ENCODE assay signal across 9 cellular contexts in genomic region chr14:44898547-44898946, GRCh38.
DNase-seq lines count a peak whose midpoint lies in the region; ATAC-seq lines count a peak whose summit lies in the region.
"Had no signal": no experiment of that assay in that cellular context is flagged by ENCODE, and none has a peak within 500 bp of the region (broad histone marks: within the 10 kb centered on the region; RNA-seq: fewer than 3 reads in every experiment).

No MANE protein-coding gene starts in this region.

- H3K4me3 ChIP-seq in iPS-15b (ENCODE audit: low read depth, low read length), result peak overlapping the region; percentile 75
- H3K4me3 ChIP-seq in stomach smooth muscle (ENCODE audit: low read length in 2 of 2), result peak overlapping the region; percentile 81 to 87

- H3K27ac Mint-ChIP-seq in T-helper 1 cell treated with Interleukin-12 subunit alpha and Interleukin-12 subunit beta and Interleukin-4 antibody, amounts not matched to agents 30 μg/mL and 1 μg/mL, for 36 hours, result no peak overlapping the region
- H3K27ac Mint-ChIP-seq in activated naive CD8-positive, alpha-beta T cell, result peak overlapping the region; percentile 58

- no peak overlapping the region for H3K27ac ChIP-seq in stomach smooth muscle (ENCODE audit: low read length)

- ATAC-seq in HG02571 (IDR thresholded peaks at IDR 0.05; ENCODE audit: unreplicated experiment), result no peak

- H3K27me3 Mint-ChIP-seq in T-helper 1 cell treated with Interleukin-12 subunit alpha and Interleukin-12 subunit beta and Interleukin-4 antibody, amounts not matched to agents 30 μg/mL and 1 μg/mL, for 36 hours (ENCODE audit: low read depth), result no peaks in the 10 kb centered on the region
- H3K27me3 Mint-ChIP-seq in activated naive CD8-positive, alpha-beta T cell, result no peaks in the 10 kb centered on the region

- H3K4me1 Mint-ChIP-seq in T-helper 1 cell treated with Interleukin-12 subunit alpha and Interleukin-12 subunit beta and Interleukin-4 antibody, amounts not matched to agents 30 μg/mL and 1 μg/mL, for 36 hours (ENCODE audit: low read depth), result peaks cover 7% of the 10 kb centered on the region
- peaks cover 23% of the 10 kb centered on the region for H3K4me1 Mint-ChIP-seq in activated naive CD8-positive, alpha-beta T cell (ENCODE audit: low read depth)

- peak overlapping the region; percentile 74 for H3K4me3 Mint-ChIP-seq in T-helper 1 cell treated with Interleukin-12 subunit alpha and Interleukin-12 subunit beta and Interleukin-4 antibody, amounts not matched to agents 30 μg/mL and 1 μg/mL, for 36 hours
- H3K4me3 Mint-ChIP-seq in activated naive CD8-positive, alpha-beta T cell, result peak overlapping the region; percentile 84

- no peak overlapping the region for H3K9ac ChIP-seq in iPS-15b (ENCODE audit: low read depth, low read length)
- peak overlapping the region; percentile 0 to 61 for H3K9ac ChIP-seq in stomach smooth muscle (ENCODE audit: low read length in 2 of 2)

- H3K9me3 Mint-ChIP-seq in T-helper 1 cell treated with Interleukin-12 subunit alpha and Interleukin-12 subunit beta and Interleukin-4 antibody, amounts not matched to agents 30 μg/mL and 1 μg/mL, for 36 hours, result peaks cover 4% of the 10 kb centered on the region
- no peaks in the 10 kb centered on the region for H3K9me3 Mint-ChIP-seq in activated naive CD8-positive, alpha-beta T cell (ENCODE audit: low read depth)

- H3K27me3 ChIP-seq in iPS-15b (ENCODE audit: control insufficient read depth, insufficient read depth, low read length) (no peaks in the 10 kb centered on the region), stomach smooth muscle (ENCODE audit: control insufficient read depth in 1 of 2, insufficient read depth in 2 of 2, low read length in 2 of 2) (no peaks in the 10 kb centered on the region)

- H3K9me3 ChIP-seq in iPS-15b (ENCODE audit: control insufficient read depth, insufficient read depth, low read length) (no peaks in the 10 kb centered on the region), stomach smooth muscle (ENCODE audit: control insufficient read depth in 2 of 2, low read length in 2 of 2) (no peaks in the 10 kb centered on the region)

- peaks cover 7% of the 10 kb centered on the region for H3K4me1 ChIP-seq in iPS-15b (ENCODE audit: control insufficient read depth, insufficient read depth, low read length)
- H3K4me1 ChIP-seq in stomach smooth muscle (ENCODE audit: control insufficient read depth, insufficient read depth, low read length), result peaks cover 11% of the 10 kb centered on the region

- H3K36me3 ChIP-seq in iPS-15b (ENCODE audit: control insufficient read depth, insufficient read depth, low read length), result no peaks in the 10 kb centered on the region
- peaks cover 0 to 3% of the 10 kb centered on the region in 2 donors for H3K36me3 ChIP-seq in stomach smooth muscle (ENCODE audit: control insufficient read depth in 2 of 2, insufficient read depth in 2 of 2, low read length in 2 of 2)

- DNase-seq in T-helper 1 cell, result no peak
- no peak for DNase-seq in CD1c-positive myeloid dendritic cell (ENCODE audit: extremely low spot score)
- DNase-seq in NCI-H446 (lab: John Stamatoyannopoulos, UW), result no peak
- DNase-seq: head of caudate nucleus had no signal

- peaks cover 1% of the 10 kb centered on the region for H3K36me3 Mint-ChIP-seq in T-helper 1 cell treated with Interleukin-12 subunit alpha and Interleukin-12 subunit beta and Interleukin-4 antibody, amounts not matched to agents 30 μg/mL and 1 μg/mL, for 36 hours (ENCODE audit: low read depth)
- H3K36me3 Mint-ChIP-seq in activated naive CD8-positive, alpha-beta T cell, result no peaks in the 10 kb centered on the region
